Comparison of ENCODE assay signal across 11 cellular contexts in genomic region chr12:111174283-111175108, GRCh38.
A peak's percentile ranks its signal among the peaks of the same experiment; 100 is the strongest.
DNase-seq lines count a peak whose midpoint lies in the region; ATAC-seq and TF ChIP-seq lines count a peak whose summit lies in the region.
"Had no signal": no experiment of that assay in that cellular context is flagged by ENCODE, and none has a peak within 500 bp of the region (broad histone marks: within the 10 kb centered on the region; RNA-seq: fewer than 3 reads in every experiment).

No MANE protein-coding gene starts in this region.

- TF ChIP-seq CTCF in GM12873 (IDR thresholded peaks at IDR 0.05; ENCODE audit: insufficient read depth, low read depth, low read length, missing control alignments): peak; percentile 55
- TF ChIP-seq CTCF in PC-3 (conservative IDR thresholded peaks at IDR 0.05; ENCODE audit: low read depth, low read length): peak; percentile 59
- no peak for TF ChIP-seq CTCF in uterus (IDR thresholded peaks at IDR 0.05)

- peak; percentile 57 for ATAC-seq in PC-3
- peak; percentile 54 for ATAC-seq in left ventricle myocardium superior

- H3K36me3 ChIP-seq in BLaER1 (no peaks in the 10 kb centered on the region), PC-3 (ENCODE audit: low read depth, low read length) (no peaks in the 10 kb centered on the region), uterus (no peaks in the 10 kb centered on the region)

- no peaks in the 10 kb centered on the region for H3K9me2 ChIP-seq in PC-3 (replicated peaks; ENCODE audit: low read length)

- H3K4me3 ChIP-seq in BLaER1: no peak overlapping the region
- H3K4me3 ChIP-seq in PC-3 (ENCODE audit: low read length): no peak overlapping the region
- H3K4me3 ChIP-seq in uterus: no peak overlapping the region

- H3K9me3 ChIP-seq in BLaER1: no peaks in the 10 kb centered on the region
- H3K9me3 ChIP-seq in PC-3 (ENCODE audit: low read length): no peaks in the 10 kb centered on the region
- H3K9me3 ChIP-seq in uterus: no peaks in the 10 kb centered on the region

- no peak overlapping the region for H2AFZ ChIP-seq in PC-3 (ENCODE audit: low read length)

- no peak overlapping the region for H3K9ac ChIP-seq in BLaER1
- no peak overlapping the region for H3K9ac ChIP-seq in PC-3 (ENCODE audit: low read length)

- H3F3A ChIP-seq in PC-3 (ENCODE audit: low read length, unreplicated experiment): no peaks in the 10 kb centered on the region

- H3K27ac ChIP-seq in BLaER1 (no peak overlapping the region), PC-3 (ENCODE audit: low read length) (no peak overlapping the region), uterus (no peak overlapping the region)

- no peaks in the 10 kb centered on the region for H3K79me2 ChIP-seq in PC-3 (ENCODE audit: low read length)

- no peaks in the 10 kb centered on the region for H3K27me3 ChIP-seq in BLaER1
- peaks cover 39% of the 10 kb centered on the region for H3K27me3 ChIP-seq in PC-3 (ENCODE audit: low read length)
- H3K27me3 ChIP-seq in uterus: no peaks in the 10 kb centered on the region

- CTCF ChIA-PET in PC-3 (lab: Charles Lee): no interaction called here

- intact Hi-C loops in PC-3 (cut with micrococcal nuclease): loop anchor here (1.0 to 5.0 kb wide), 3 partner anchors 150 to 280 kb away; no protein-coding TSS in a partner anchor
- intact Hi-C loops in left ventricle myocardium superior (cut with micrococcal nuclease): no loop called here
- intact Hi-C loops in uterus (cut with DNase I; ENCODE audit: low total_unique reads): no loop called here

- TF ChIP-seq POLR2A in uterus (IDR thresholded peaks at IDR 0.05): no peak

- DNase-seq in PC-3: peak; percentile 62
- no peak for DNase-seq in left ventricle myocardium superior
- DNase-seq in GM19238 (ENCODE audit: insufficient read length, low spot score): no peak
- DNase-seq in uterus: no peak
- DNase-seq in anterior cingulate cortex (lab: John Stamatoyannopoulos, UW): no peak
- DNase-seq in SKM-1 (lab: John Stamatoyannopoulos, UW; ENCODE audit: unreplicated experiment): no peak
- DNase-seq: activated naive CD4-positive, alpha-beta T cell treated with Interleukin-2 at 50 U/mL for 16 hours; NCI-H187; T-helper 2 cell had no signal

- BruUV-seq in PC-3 (replicated peaks; lab: Mats Ljungman, UMichigan): no TSS peak

- H3K4me1 ChIP-seq in BLaER1 (peaks cover 36% of the 10 kb centered on the region), PC-3 (ENCODE audit: insufficient read depth, low read length) (peaks cover 8% of the 10 kb centered on the region), uterus (peaks cover 0 to 6% of the 10 kb centered on the region in 2 donors)

- H3K4me2 ChIP-seq in BLaER1 (peak overlapping the region; percentile 61), PC-3 (ENCODE audit: low read length) (no peak overlapping the region)

- POLR2A ChIA-PET in PC-3 (lab: Charles Lee; ENCODE audit: unreplicated experiment): no interaction called here

- no peaks in the 10 kb centered on the region for H4K20me1 ChIP-seq in BLaER1
- H4K20me1 ChIP-seq in PC-3 (ENCODE audit: low read length): no peaks in the 10 kb centered on the region

Comparison
In these comparisons a context has a peak if more than half of its experiments do, and no peak if none do; other contexts are left out.
1. CTCF ChIP-seq: peak in GM12873 (single experiment) and PC-3 (single experiment); none in uterus (0 of 4).